ENCODE assay signal across 22 cellular contexts in the genomic region with DNA sequence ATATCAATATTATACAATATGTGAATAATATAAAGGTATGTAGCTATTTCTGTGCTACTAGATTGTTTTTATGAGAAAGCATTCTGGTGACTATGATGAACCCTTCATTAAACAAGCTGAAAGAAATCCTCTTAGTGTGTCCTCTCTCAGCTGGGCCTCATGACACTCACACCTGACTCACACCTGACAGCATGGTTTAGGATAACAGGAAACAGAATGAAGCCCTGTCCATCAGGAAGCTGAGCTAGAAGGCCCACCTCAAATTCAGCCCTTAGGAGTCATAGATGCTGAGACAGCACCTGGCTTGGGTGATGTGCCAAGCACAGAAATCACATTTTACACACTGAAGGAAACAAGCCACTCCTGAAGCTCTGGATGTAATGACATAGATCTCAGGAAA. TPM values are rescaled to one million over a fixed set of nuclear protein-coding genes. Genes with fewer than 3 reads are reported as not detected.
DNase-seq lines count a peak whose midpoint lies in the region; ATAC-seq, FAIRE-seq and TF ChIP-seq lines count a peak whose summit lies in the region.
"Had no signal": no experiment of that assay in that cellular context is flagged by ENCODE, and none has a peak within 500 bp of the region (broad histone marks: within the 10 kb centered on the region; RNA-seq: fewer than 3 reads in every experiment).

No MANE protein-coding gene starts in this region.

- H3K36me3 Mint-ChIP-seq in Calu3 (ENCODE audit: insufficient read depth, unreplicated experiment): peaks cover 10% of the 10 kb centered on the region
- H3K36me3 Mint-ChIP-seq in CD4-positive, alpha-beta memory T cell: peaks cover 2 to 5% of the 10 kb centered on the region in 2 donors
- H3K36me3 Mint-ChIP-seq in activated naive CD4-positive, alpha-beta T cell treated with anti-CD3 and anti-CD28 coated beads, Interleukin-2, amount 50 U/mL, for 72 hours: peaks cover 0 to 4% of the 10 kb centered on the region in 2 donors
- H3K36me3 Mint-ChIP-seq: IgD-negative memory B cell had no signal

- intact Hi-C loops in Calu3 (cut with micrococcal nuclease; ENCODE audit: unreplicated experiment) (no loop called here), mammary epithelial cell (cut with micrococcal nuclease) (no loop called here)
- intact Hi-C loops in CD4-positive, alpha-beta memory T cell (cut with micrococcal nuclease): no loop called here

- no peaks in the 10 kb centered on the region for H3K27me3 Mint-ChIP-seq in Calu3 (ENCODE audit: unreplicated experiment)
- H3K27me3 Mint-ChIP-seq in CD4-positive, alpha-beta memory T cell: peaks cover 19 to 25% of the 10 kb centered on the region in 2 donors

- H3K9ac ChIP-seq in mammary epithelial cell (ENCODE audit: insufficient read depth, low read length): no peak overlapping the region
- no peak overlapping the region for H3K9ac ChIP-seq in keratinocyte (ENCODE audit: control insufficient read depth, extremely low read depth, insufficient read depth, low read length)

- no peaks in the 10 kb centered on the region for H3K9me1 ChIP-seq in keratinocyte (ENCODE audit: control insufficient read depth, extremely low read depth, insufficient read depth, low read length)

- CTCF ChIA-PET in Calu3 (lab: Charles Lee) (interaction anchor here (0.6 to 1.0 kb wide), 2 partner anchors 32 to 1838 kb away, joined by 3 read pairs; no protein-coding TSS in a partner anchor), mammary epithelial cell (lab: Charles Lee; ENCODE audit: low non-redundant PET) (interaction anchor here (0.6 kb wide), 1 partner anchor 52 kb away, joined by 3 read pairs; no protein-coding TSS in a partner anchor)
- CTCF ChIA-PET in CD4-positive, alpha-beta memory T cell (lab: Charles Lee; ENCODE audit: partially characterized antibody): interaction anchor here (0.6 to 1.6 kb wide), 3 partner anchors 11 to 375 kb away, joined by 3 to 4 read pairs (median 3); no protein-coding TSS in a partner anchor

- H3K36me3 ChIP-seq in mammary epithelial cell (ENCODE audit: insufficient read depth, low read length): no peaks in the 10 kb centered on the region
- no peaks in the 10 kb centered on the region for H3K36me3 ChIP-seq in keratinocyte (ENCODE audit: control insufficient read depth in 2 of 2, extremely low read depth in 1 of 2, insufficient read depth in 2 of 2, low read length in 2 of 2)
- no peaks in the 10 kb centered on the region for H3K36me3 ChIP-seq in CD4-positive, alpha-beta memory T cell (ENCODE audit: insufficient read depth, low read length)
- H3K36me3 ChIP-seq: MG63 had no signal

- peaks cover 22% of the 10 kb centered on the region for H3K4me1 Mint-ChIP-seq in Calu3 (ENCODE audit: low read depth, unreplicated experiment)
- no peaks in the 10 kb centered on the region for H3K4me1 Mint-ChIP-seq in CD4-positive, alpha-beta memory T cell
- H3K4me1 Mint-ChIP-seq: IgD-negative memory B cell had no signal

- H3K4me3 ChIP-seq in mammary epithelial cell (replicated peaks in 1 of 3; ENCODE audit: insufficient read depth in 1 of 3, low read depth in 2 of 3, low read length in 3 of 3) (no peak overlapping the region), keratinocyte (ENCODE audit: control insufficient read depth in 2 of 3, extremely low read depth in 1 of 3, insufficient read depth in 2 of 3, low read depth in 1 of 3, low read length in 3 of 3) (no peak overlapping the region)
- H3K4me3 ChIP-seq in CD4-positive, alpha-beta memory T cell (ENCODE audit: low read length in 2 of 2): no peak overlapping the region
- H3K4me3 ChIP-seq: GM12878, MG63 had no signal

- H3K9me3 ChIP-seq in mammary epithelial cell (replicated peaks; ENCODE audit: insufficient read depth, low read length) (no peaks in the 10 kb centered on the region), keratinocyte (ENCODE audit: control insufficient read depth, low read depth, low read length) (no peaks in the 10 kb centered on the region)
- H3K9me3 ChIP-seq in CD4-positive, alpha-beta memory T cell (ENCODE audit: control insufficient read depth in 1 of 2, low read length in 2 of 2): no peaks in the 10 kb centered on the region
- H3K9me3 ChIP-seq: MG63 had no signal

- in situ Hi-C loops in mammary epithelial cell (cut with MboI; ENCODE audit: low sequenced_read_pairs in 2 of 2): no loop called here

- no peak for TF ChIP-seq CTCF in Calu3 (IDR thresholded peaks at IDR 0.05; ENCODE audit: unreplicated experiment)
- no peak for TF ChIP-seq CTCF in mammary epithelial cell (conservative IDR thresholded peaks at IDR 0.05 in 1 of 2, IDR thresholded peaks at IDR 0.05 in 1 of 2; ENCODE audit: extremely low read depth in 1 of 2, insufficient read depth in 1 of 2, low read depth in 1 of 2, low read length in 2 of 2)
- TF ChIP-seq CTCF in keratinocyte (optimal IDR thresholded peaks at IDR 0.05 in 1 of 3, IDR thresholded peaks at IDR 0.05 in 1 of 3, conservative IDR thresholded peaks at IDR 0.05 in 1 of 3; ENCODE audit: extremely low read depth in 1 of 3, insufficient read depth in 2 of 3, low read length in 3 of 3): no peak

- no peak for ATAC-seq in activated naive CD4-positive, alpha-beta T cell treated with anti-CD3 and anti-CD28 coated beads, Interleukin-2, amount 50 U/mL, for 72 hours
- ATAC-seq: GM12878, Right ventricle myocardium inferior had no signal

- peaks cover 8% of the 10 kb centered on the region for H3K9me3 Mint-ChIP-seq in Calu3 (ENCODE audit: low read depth, unreplicated experiment)
- peaks cover 0 to 15% (median 10%) of the 10 kb centered on the region in 8 donors for H3K9me3 Mint-ChIP-seq in CD4-positive, alpha-beta memory T cell
- peaks cover 5 to 8% of the 10 kb centered on the region in 2 donors for H3K9me3 Mint-ChIP-seq in activated naive CD4-positive, alpha-beta T cell treated with anti-CD3 and anti-CD28 coated beads, Interleukin-2, amount 50 U/mL, for 72 hours

- no peak overlapping the region for H3K4me3 Mint-ChIP-seq in Calu3 (ENCODE audit: low read depth, unreplicated experiment)
- no peak overlapping the region for H3K4me3 Mint-ChIP-seq in CD4-positive, alpha-beta memory T cell
- H3K4me3 Mint-ChIP-seq: H9, IgD-negative memory B cell had no signal

- H3K4me2 ChIP-seq in mammary epithelial cell (ENCODE audit: insufficient read depth, low read depth, low read length): no peak overlapping the region
- no peak overlapping the region for H3K4me2 ChIP-seq in keratinocyte (ENCODE audit: control insufficient read depth, extremely low read depth, insufficient read depth, low read depth, low read length)

- H3K79me2 ChIP-seq in mammary epithelial cell (ENCODE audit: insufficient read depth, low read length) (no peaks in the 10 kb centered on the region), keratinocyte (ENCODE audit: control insufficient read depth, insufficient read depth, low read length) (no peaks in the 10 kb centered on the region)

- peak overlapping the region; percentile 5 for H3K27ac Mint-ChIP-seq in Calu3 (ENCODE audit: unreplicated experiment)
- peak overlapping the region in 1 of 7 donors; percentile 53 for H3K27ac Mint-ChIP-seq in CD4-positive, alpha-beta memory T cell
- no peak overlapping the region for H3K27ac Mint-ChIP-seq in activated naive CD4-positive, alpha-beta T cell treated with anti-CD3 and anti-CD28 coated beads, Interleukin-2, amount 50 U/mL, for 72 hours
- H3K27ac Mint-ChIP-seq: H9, IgD-negative memory B cell had no signal

- H4K20me1 ChIP-seq in mammary epithelial cell (ENCODE audit: insufficient read depth, low read length) (no peaks in the 10 kb centered on the region), keratinocyte (ENCODE audit: control insufficient read depth, extremely low read depth, insufficient read depth, low read length) (no peaks in the 10 kb centered on the region)

- H3K4me1 ChIP-seq in mammary epithelial cell (ENCODE audit: insufficient read depth, low read length): no peaks in the 10 kb centered on the region
- no peaks in the 10 kb centered on the region for H3K4me1 ChIP-seq in keratinocyte (ENCODE audit: control insufficient read depth, extremely low read depth, insufficient read depth, low read length)
- H3K4me1 ChIP-seq in CD4-positive, alpha-beta memory T cell (ENCODE audit: insufficient read depth, low read length): no peaks in the 10 kb centered on the region

- peak; percentile 33 for DNase-seq in Calu3
- DNase-seq in DMS53 treated with DMSO at 0.1 percent for 48 hours (lab: John Stamatoyannopoulos, UW; ENCODE audit: unreplicated experiment): peak; percentile 7
- peak; percentile 73 for DNase-seq in mammary epithelial cell
- DNase-seq in keratinocyte (ENCODE audit: low read depth, low spot score): peak; percentile 7
- no peak for DNase-seq in CD4-positive, alpha-beta memory T cell
- no peak for DNase-seq in NCI-H1092 (lab: John Stamatoyannopoulos, UW)
- DNase-seq in activated naive CD4-positive, alpha-beta T cell treated with anti-CD3 and anti-CD28 coated beads, Interleukin-2, amount 50 U/mL, for 72 hours (ENCODE audit: low spot score in 2 of 2): no peak
- DNase-seq: ACHN, C1 segment of cervical spinal cord, GF-D8, H9, Karpas-422, MG63, NCI-H1105, NCI-H2107, NCI-H510A treated with DMSO at 0.1 percent for 48 hours, NCI-H774 had no signal

- BruUV-seq in Calu3 (replicated peaks; lab: Mats Ljungman, UMichigan) (no TSS peak), mammary epithelial cell (replicated peaks; lab: Mats Ljungman, UMichigan) (no TSS peak)

- FAIRE-seq in keratinocyte (lab: Jason Lieb, UNC): peak; percentile 81
- FAIRE-seq: GM12878, HTR-8/SVneo had no signal

- H2AFZ ChIP-seq in mammary epithelial cell (ENCODE audit: low read depth, low read length) (no peak overlapping the region), keratinocyte (ENCODE audit: control insufficient read depth, low read length) (no peak overlapping the region)

- dilution Hi-C loops in mammary epithelial cell (cut with HindIII; ENCODE audit: low sequenced_read_pairs): no loop called here
- dilution Hi-C loops in keratinocyte (cut with MboI; ENCODE audit: extremely low pct_ligation_motif_present, low sequenced_read_pairs): no loop called here

- POLR2A ChIA-PET in CD4-positive, alpha-beta memory T cell (lab: Charles Lee; ENCODE audit: partially characterized antibody): no interaction called here

- H3K27me3 ChIP-seq in mammary epithelial cell (ENCODE audit: insufficient read depth, low read length) (no peaks in the 10 kb centered on the region), keratinocyte (ENCODE audit: control insufficient read depth, extremely low read depth, insufficient read depth, low read length) (no peaks in the 10 kb centered on the region)
- H3K27me3 ChIP-seq in CD4-positive, alpha-beta memory T cell (ENCODE audit: insufficient read depth, low read length): no peaks in the 10 kb centered on the region
- H3K27me3 ChIP-seq: MG63 had no signal

- no peak overlapping the region for H3K27ac ChIP-seq in mammary epithelial cell (ENCODE audit: insufficient read depth, low read depth, low read length)
- no peak overlapping the region for H3K27ac ChIP-seq in keratinocyte (ENCODE audit: control insufficient read depth, insufficient read depth, low read length)
- H3K27ac ChIP-seq in CD4-positive, alpha-beta memory T cell (ENCODE audit: low read depth, low read length): no peak overlapping the region
- H3K27ac ChIP-seq: HL-60 had no signal

RNA-seq across cellular contexts. Expression of a gene that starts 30.8 kb away (rescaled TPM):
- 14.3 and 16.7 TPM in 2 replicates for total RNA-seq in Calu3 (2022)
- 10 to 100 TPM in 1 of 2 donors, 1 to 10 TPM in 1; 7.2 to 22.9 TPM for total RNA-seq in mammary epithelial cell
- 22.9 TPM for polyA plus RNA-seq in mammary epithelial cell
- polyA minus RNA-seq in mammary epithelial cell: 13.1 TPM
- polyA plus RNA-seq in keratinocyte: 12.0 to 22.1 TPM (median 19.8 TPM) in 3 replicates
- 7.4 TPM for polyA plus RNA-seq in keratinocyte (2011; ENCODE audit: low read depth)
- 17.1 and 21.0 TPM in 2 replicates for polyA plus RNA-seq in keratinocyte (2011; cell fraction: cytosol; rRNA removed)
- polyA plus RNA-seq in keratinocyte (2011; cell fraction: nucleus; rRNA removed): 7.7 and 7.8 TPM in 2 replicates
- 14.2 and 15.8 TPM in 2 replicates for polyA plus RNA-seq in keratinocyte (2012; ENCODE audit: low replicate concordance)
- 3.8 to 12.4 TPM (median 7.0 TPM) in 3 replicates for polyA minus RNA-seq in keratinocyte
- polyA minus RNA-seq in keratinocyte (2011; cell fraction: cytosol; rRNA and poly(A)+ RNA removed): 4.8 TPM
- polyA minus RNA-seq in keratinocyte (2011; cell fraction: nucleus; rRNA and poly(A)+ RNA removed): 2.6 and 3.3 TPM in 2 replicates
- 1 to 10 TPM; 7.5 to 9.3 TPM for total RNA-seq in CD4-positive, alpha-beta memory T cell
- polyA plus RNA-seq in CD4-positive, alpha-beta memory T cell: 10 to 100 TPM; 17.4 to 17.5 TPM
- total RNA-seq in activated naive CD4-positive, alpha-beta T cell treated with anti-CD3 and anti-CD28 coated beads, Interleukin-2, amount 50 U/mL, for 72 hours: 10 to 100 TPM; 10.0 to 23.2 TPM

RNA-seq across cellular contexts. Expression of a gene that starts 31.0 kb away (rescaled TPM):
- total RNA-seq in Calu3 (2022): 56.2 and 57.0 TPM in 2 replicates
- 100 to 1,000 TPM in 1 of 2 donors, 10 to 100 TPM in 1; 85.2 to 143 TPM for total RNA-seq in mammary epithelial cell
- 91.5 TPM for polyA plus RNA-seq in mammary epithelial cell
- 127 TPM for polyA minus RNA-seq in mammary epithelial cell
- polyA plus RNA-seq in keratinocyte: 98.8 to 117 TPM (median 111 TPM) in 3 replicates
- polyA plus RNA-seq in keratinocyte (2011; ENCODE audit: low read depth): 31.8 TPM
- polyA plus RNA-seq in keratinocyte (2011; cell fraction: cytosol; rRNA removed): 65.1 and 66.9 TPM in 2 replicates
- 236 TPM in 2 replicates for polyA plus RNA-seq in keratinocyte (2011; cell fraction: nucleus; rRNA removed)
- 69.7 and 81.4 TPM in 2 replicates for polyA plus RNA-seq in keratinocyte (2012; ENCODE audit: low replicate concordance)
- polyA minus RNA-seq in keratinocyte: 114 to 170 TPM (median 147 TPM) in 3 replicates
- 81.9 TPM for polyA minus RNA-seq in keratinocyte (2011; cell fraction: cytosol; rRNA and poly(A)+ RNA removed)
- 136 and 182 TPM in 2 replicates for polyA minus RNA-seq in keratinocyte (2011; cell fraction: nucleus; rRNA and poly(A)+ RNA removed)
- total RNA-seq in CD4-positive, alpha-beta memory T cell: 10 to 100 TPM; 69.3 to 69.7 TPM
- polyA plus RNA-seq in CD4-positive, alpha-beta memory T cell: 100 to 1,000 TPM in 1 of 2 donors, 10 to 100 TPM in 1; 83.8 to 143 TPM
- 10 to 100 TPM; 17.5 to 37.1 TPM for total RNA-seq in activated naive CD4-positive, alpha-beta T cell treated with anti-CD3 and anti-CD28 coated beads, Interleukin-2, amount 50 U/mL, for 72 hours

Comparison
In these comparisons a context has a peak if more than half of its experiments do, and no peak if none do; other contexts are left out.
1. DNase-seq: peak in Calu3 (single experiment), DMS53 treated with DMSO at 0.1 percent for 48 hours (single experiment), mammary epithelial cell (single experiment) and keratinocyte (single experiment); none in CD4-positive, alpha-beta memory T cell (0 of 5), NCI-H1092 (single experiment) and activated naive CD4-positive, alpha-beta T cell treated with anti-CD3 and anti-CD28 coated beads, Interleukin-2, amount 50 U/mL, for 72 hours (0 of 2).